20 cellular contexts compared by ENCODE assay signal in genomic region chr20:20752712-20753111, GRCh38. TPM values are rescaled to one million over a fixed set of nuclear protein-coding genes. Genes with fewer than 3 reads are reported as not detected.
A peak's percentile ranks its signal among the peaks of the same experiment; 100 is the strongest.
DNase-seq lines count a peak whose midpoint lies in the region; ATAC-seq and TF ChIP-seq lines count a peak whose summit lies in the region.
"Had no signal": no experiment of that assay in that cellular context is flagged by ENCODE, and none has a peak within 500 bp of the region (broad histone marks: within the 10 kb centered on the region; RNA-seq: fewer than 3 reads in every experiment).

No MANE protein-coding gene starts in this region.

- no peak for DNase-seq in right atrium auricular region (ENCODE audit: low spot score)
- no peak for DNase-seq in Right ventricle myocardium inferior (ENCODE audit: missing footprints)
- peak in 1 of 3 donors; percentile 29 for DNase-seq in mucosa of descending colon
- DNase-seq in upper lobe of right lung: no peak
- DNase-seq: activated CD4-positive, alpha-beta T cell treated with anti-CD3 and anti-CD28 coated beads, Interleukin-2, amount 50 U/mL, for 1 hour; activated CD8-positive, alpha-beta memory T cell treated with anti-CD3 and anti-CD28 coated beads, Interleukin-2, amount 50 U/mL, for 48 hours; activated effector memory CD4-positive, alpha-beta T cell treated with Interleukin-2 at 50 U/mL for 16 hours; brain microvascular endothelial cell; CD8-positive, alpha-beta memory T cell; cortex of kidney; DMS79; foreskin melanocyte; Karpas-422; NCI-H1436 treated with DMSO at 0.1 percent for 48 hours; T-cell; testis had no signal

- H3K27me3 ChIP-seq in right atrium auricular region: no peaks in the 10 kb centered on the region
- peaks cover 3% of the 10 kb centered on the region for H3K27me3 ChIP-seq in upper lobe of right lung
- H3K27me3 ChIP-seq: brain microvascular endothelial cell, testis had no signal

- TF ChIP-seq CTCF in right atrium auricular region (IDR thresholded peaks at IDR 0.05) (no peak), VCaP (conservative IDR thresholded peaks at IDR 0.05) (no peak), mucosa of descending colon (IDR thresholded peaks at IDR 0.05) (no peak), upper lobe of right lung (IDR thresholded peaks at IDR 0.05) (no peak)

- H3K27ac ChIP-seq in right atrium auricular region (peak overlapping the region; percentile 34 to 46), VCaP (peak overlapping the region; percentile 86), upper lobe of right lung (peak overlapping the region; percentile 70)
- H3K27ac ChIP-seq: brain microvascular endothelial cell had no signal

- ATAC-seq in Right ventricle myocardium inferior (no peak), mucosa of descending colon (peak; percentile 84), upper lobe of right lung (peak; percentile 48), HG02973 (IDR thresholded peaks at IDR 0.05; ENCODE audit: unreplicated experiment) (no peak), GM18873 (IDR thresholded peaks at IDR 0.05; ENCODE audit: low FRiP score, unreplicated experiment) (no peak), GM19395 (IDR thresholded peaks at IDR 0.05; ENCODE audit: unreplicated experiment) (no peak)
- ATAC-seq: T-cell had no signal

- no peaks in the 10 kb centered on the region for H3K4me1 ChIP-seq in right atrium auricular region
- peaks cover 16% of the 10 kb centered on the region for H3K4me1 ChIP-seq in mucosa of descending colon (ENCODE audit: low read depth)
- H3K4me1 ChIP-seq in upper lobe of right lung: no peaks in the 10 kb centered on the region
- H3K4me1 ChIP-seq: testis had no signal

- H3K4me3 ChIP-seq in right atrium auricular region (no peak overlapping the region), mucosa of descending colon (no peak overlapping the region), upper lobe of right lung (no peak overlapping the region)
- H3K4me3 ChIP-seq: testis had no signal

- H3K9me3 ChIP-seq in right atrium auricular region: no peaks in the 10 kb centered on the region
- peaks cover 6% of the 10 kb centered on the region for H3K9me3 ChIP-seq in mucosa of descending colon
- H3K9me3 ChIP-seq in upper lobe of right lung: no peaks in the 10 kb centered on the region
- H3K9me3 ChIP-seq: testis had no signal

- H3K36me3 ChIP-seq in right atrium auricular region (no peaks in the 10 kb centered on the region), mucosa of descending colon (ENCODE audit: low read depth) (no peaks in the 10 kb centered on the region), upper lobe of right lung (no peaks in the 10 kb centered on the region)
- H3K36me3 ChIP-seq: brain microvascular endothelial cell had no signal

- intact Hi-C loops in Right ventricle myocardium inferior (cut with DNase I): no loop called here
- intact Hi-C loops in mucosa of descending colon (cut with DNase I, micrococcal nuclease): no loop called here
- intact Hi-C loops in upper lobe of right lung (cut with DNase I): no loop called here

RNA-seq across cellular contexts. Expression of gene RALGAPA2, which starts 40.3 kb away (rescaled TPM):
- 10 to 100 TPM; 27.8 to 28.5 TPM for total RNA-seq in right atrium auricular region
- 16.5 TPM for total RNA-seq in Right ventricle myocardium inferior
- 10 to 100 TPM; 46.3 to 85.9 (median 66.9) TPM for total RNA-seq in mucosa of descending colon
- total RNA-seq in upper lobe of right lung: 88.9 TPM

Comparison
In these comparisons a context has a peak if more than half of its experiments do, and no peak if none do; other contexts are left out.
1. ATAC-seq: peak in mucosa of descending colon (single experiment) and upper lobe of right lung (single experiment); none in Right ventricle myocardium inferior (single experiment), HG02973 (single experiment), GM18873 (single experiment) and GM19395 (single experiment).
2. Peak in every context shown above with its lines, with median percentiles within 50 percentile points of each other: H3K27ac ChIP-seq.